ENCODE assay signal across 2 cellular contexts in genomic region chr22:27409299-27409698, GRCh38.
TF ChIP-seq lines count a peak whose summit lies in the region.

No MANE protein-coding gene starts in this region.

TF ChIP-seq in HCT116, 20 proteins besides CTCF, POLR2A, EP300 and RAD21:
- TF ChIP-seq SIN3A (IDR thresholded peaks at IDR 0.05; ENCODE audit: low read depth) (no peak), POLR2AphosphoS5 (IDR thresholded peaks at IDR 0.05; ENCODE audit: low read depth, low read length) (no peak), ZFX (IDR thresholded peaks at IDR 0.05) (no peak), YY1 (IDR thresholded peaks at IDR 0.05; ENCODE audit: extremely low read depth, insufficient replicate concordance, low read depth, low read length) (no peak), CEBPB (IDR thresholded peaks at IDR 0.05; ENCODE audit: low read depth) (no peak), ZNF274 (IDR thresholded peaks at IDR 0.05; ENCODE audit: low read depth, low read length) (no peak), SP1 (IDR thresholded peaks at IDR 0.05; ENCODE audit: low read depth) (no peak), TCF7L2 (IDR thresholded peaks at IDR 0.05; ENCODE audit: borderline replicate concordance, extremely low read depth, insufficient read depth, insufficient read length) (no peak), SRF (IDR thresholded peaks at IDR 0.05; ENCODE audit: low read depth) (no peak), CBX3 (IDR thresholded peaks at IDR 0.05; ENCODE audit: low read depth) (no peak), EGR1 (IDR thresholded peaks at IDR 0.05; ENCODE audit: low read depth) (no peak), ZBTB33 (IDR thresholded peaks at IDR 0.05; ENCODE audit: extremely low read depth, insufficient replicate concordance, low read length) (no peak), JUND (IDR thresholded peaks at IDR 0.05) (no peak)

TF ChIP-seq in WTC11, 78 proteins besides CTCF, POLR2A, EP300 and RAD21:
- TF ChIP-seq SP1 (CRISPR knock-in tag; conservative IDR thresholded peaks at IDR 0.05): no peak
- no peak for TF ChIP-seq SMAD3 (CRISPR knock-in tag; IDR thresholded peaks at IDR 0.05; ENCODE audit: borderline replicate concordance)
- TF ChIP-seq KAT7 (CRISPR knock-in tag; IDR thresholded peaks at IDR 0.05; ENCODE audit: borderline replicate concordance): no peak
- TF ChIP-seq NFATC4 (CRISPR knock-in tag; IDR thresholded peaks at IDR 0.05): no peak
- TF ChIP-seq FOXJ3 (CRISPR knock-in tag; IDR thresholded peaks at IDR 0.05; ENCODE audit: borderline replicate concordance): no peak
- no peak for TF ChIP-seq GABPB1 (CRISPR knock-in tag; IDR thresholded peaks at IDR 0.05)
- TF ChIP-seq, protein P1, sequence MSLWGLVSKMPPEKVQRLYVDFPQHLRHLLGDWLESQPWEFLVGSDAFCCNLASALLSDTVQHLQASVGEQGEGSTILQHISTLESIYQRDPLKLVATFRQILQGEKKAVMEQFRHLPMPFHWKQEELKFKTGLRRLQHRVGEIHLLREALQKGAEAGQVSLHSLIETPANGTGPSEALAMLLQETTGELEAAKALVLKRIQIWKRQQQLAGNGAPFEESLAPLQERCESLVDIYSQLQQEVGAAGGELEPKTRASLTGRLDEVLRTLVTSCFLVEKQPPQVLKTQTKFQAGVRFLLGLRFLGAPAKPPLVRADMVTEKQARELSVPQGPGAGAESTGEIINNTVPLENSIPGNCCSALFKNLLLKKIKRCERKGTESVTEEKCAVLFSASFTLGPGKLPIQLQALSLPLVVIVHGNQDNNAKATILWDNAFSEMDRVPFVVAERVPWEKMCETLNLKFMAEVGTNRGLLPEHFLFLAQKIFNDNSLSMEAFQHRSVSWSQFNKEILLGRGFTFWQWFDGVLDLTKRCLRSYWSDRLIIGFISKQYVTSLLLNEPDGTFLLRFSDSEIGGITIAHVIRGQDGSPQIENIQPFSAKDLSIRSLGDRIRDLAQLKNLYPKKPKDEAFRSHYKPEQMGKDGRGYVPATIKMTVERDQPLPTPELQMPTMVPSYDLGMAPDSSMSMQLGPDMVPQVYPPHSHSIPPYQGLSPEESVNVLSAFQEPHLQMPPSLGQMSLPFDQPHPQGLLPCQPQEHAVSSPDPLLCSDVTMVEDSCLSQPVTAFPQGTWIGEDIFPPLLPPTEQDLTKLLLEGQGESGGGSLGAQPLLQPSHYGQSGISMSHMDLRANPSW (CRISPR knock-in tag; conservative IDR thresholded peaks at IDR 0.05; ENCODE audit: low read depth): no peak
- TF ChIP-seq, protein P2, sequence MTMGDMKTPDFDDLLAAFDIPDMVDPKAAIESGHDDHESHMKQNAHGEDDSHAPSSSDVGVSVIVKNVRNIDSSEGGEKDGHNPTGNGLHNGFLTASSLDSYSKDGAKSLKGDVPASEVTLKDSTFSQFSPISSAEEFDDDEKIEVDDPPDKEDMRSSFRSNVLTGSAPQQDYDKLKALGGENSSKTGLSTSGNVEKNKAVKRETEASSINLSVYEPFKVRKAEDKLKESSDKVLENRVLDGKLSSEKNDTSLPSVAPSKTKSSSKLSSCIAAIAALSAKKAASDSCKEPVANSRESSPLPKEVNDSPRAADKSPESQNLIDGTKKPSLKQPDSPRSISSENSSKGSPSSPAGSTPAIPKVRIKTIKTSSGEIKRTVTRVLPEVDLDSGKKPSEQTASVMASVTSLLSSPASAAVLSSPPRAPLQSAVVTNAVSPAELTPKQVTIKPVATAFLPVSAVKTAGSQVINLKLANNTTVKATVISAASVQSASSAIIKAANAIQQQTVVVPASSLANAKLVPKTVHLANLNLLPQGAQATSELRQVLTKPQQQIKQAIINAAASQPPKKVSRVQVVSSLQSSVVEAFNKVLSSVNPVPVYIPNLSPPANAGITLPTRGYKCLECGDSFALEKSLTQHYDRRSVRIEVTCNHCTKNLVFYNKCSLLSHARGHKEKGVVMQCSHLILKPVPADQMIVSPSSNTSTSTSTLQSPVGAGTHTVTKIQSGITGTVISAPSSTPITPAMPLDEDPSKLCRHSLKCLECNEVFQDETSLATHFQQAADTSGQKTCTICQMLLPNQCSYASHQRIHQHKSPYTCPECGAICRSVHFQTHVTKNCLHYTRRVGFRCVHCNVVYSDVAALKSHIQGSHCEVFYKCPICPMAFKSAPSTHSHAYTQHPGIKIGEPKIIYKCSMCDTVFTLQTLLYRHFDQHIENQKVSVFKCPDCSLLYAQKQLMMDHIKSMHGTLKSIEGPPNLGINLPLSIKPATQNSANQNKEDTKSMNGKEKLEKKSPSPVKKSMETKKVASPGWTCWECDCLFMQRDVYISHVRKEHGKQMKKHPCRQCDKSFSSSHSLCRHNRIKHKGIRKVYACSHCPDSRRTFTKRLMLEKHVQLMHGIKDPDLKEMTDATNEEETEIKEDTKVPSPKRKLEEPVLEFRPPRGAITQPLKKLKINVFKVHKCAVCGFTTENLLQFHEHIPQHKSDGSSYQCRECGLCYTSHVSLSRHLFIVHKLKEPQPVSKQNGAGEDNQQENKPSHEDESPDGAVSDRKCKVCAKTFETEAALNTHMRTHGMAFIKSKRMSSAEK (CRISPR knock-in tag; IDR thresholded peaks at IDR 0.05; ENCODE audit: borderline replicate concordance): no peak
- no peak for TF ChIP-seq ZNF396 (CRISPR knock-in tag; IDR thresholded peaks at IDR 0.05; ENCODE audit: borderline replicate concordance)
- TF ChIP-seq E2F4 (CRISPR knock-in tag; IDR thresholded peaks at IDR 0.05; ENCODE audit: borderline replicate concordance, low read depth): no peak
- TF ChIP-seq NR3C1 (CRISPR knock-in tag; conservative IDR thresholded peaks at IDR 0.05; ENCODE audit: low read depth): no peak
- no peak for TF ChIP-seq ZNF219 (CRISPR knock-in tag; IDR thresholded peaks at IDR 0.05; ENCODE audit: borderline replicate concordance)
- no peak for TF ChIP-seq NR1H2 (CRISPR knock-in tag; IDR thresholded peaks at IDR 0.05)
- TF ChIP-seq RELA (CRISPR knock-in tag; IDR thresholded peaks at IDR 0.05; ENCODE audit: borderline replicate concordance): no peak
- TF ChIP-seq EMX1 (CRISPR knock-in tag; IDR thresholded peaks at IDR 0.05): no peak
TF ChIP-seq in WTC11: peak in this region for 0.
